23 cellular contexts compared by ENCODE assay signal in genomic region chr11:121420398-121420797, GRCh38. TPM values are rescaled to one million over a fixed set of nuclear protein-coding genes. Genes with fewer than 3 reads are reported as not detected.
A peak's percentile ranks its signal among the peaks of the same experiment; 100 is the strongest.
DNase-seq lines count a peak whose midpoint lies in the region; ATAC-seq and FAIRE-seq lines count a peak whose summit lies in the region.
"Had no signal": no experiment of that assay in that cellular context is flagged by ENCODE, and none has a peak within 500 bp of the region (broad histone marks: within the 10 kb centered on the region; RNA-seq: fewer than 3 reads in every experiment).

No MANE protein-coding gene starts in this region.

- peak overlapping the region; percentile 19 for H3K27ac Mint-ChIP-seq in activated naive CD4-positive, alpha-beta T cell treated with anti-CD3 and anti-CD28 coated beads for 36 hours
- peak overlapping the region; percentile 79 for H3K27ac Mint-ChIP-seq in T-helper 2 cell treated with Interferon-gamma antibody and Interleukin-4, amounts not matched to agents 5 μg/mL and 100 μg/mL, for 36 hours
- H3K27ac Mint-ChIP-seq in naive thymus-derived CD8-positive, alpha-beta T cell, result peak overlapping the region; percentile 7 to 95 (median 83)

- no peak overlapping the region for H3K4me3 Mint-ChIP-seq in activated naive CD4-positive, alpha-beta T cell treated with anti-CD3 and anti-CD28 coated beads for 36 hours
- H3K4me3 Mint-ChIP-seq in T-helper 2 cell treated with Interferon-gamma antibody and Interleukin-4, amounts not matched to agents 5 μg/mL and 100 μg/mL, for 36 hours, result peak overlapping the region; percentile 32
- peak overlapping the region in 6 of 10 donors; percentile 7 to 43 (median 19) for H3K4me3 Mint-ChIP-seq in naive thymus-derived CD8-positive, alpha-beta T cell
- H3K4me3 Mint-ChIP-seq: neural crest cell had no signal

- H3K4me1 Mint-ChIP-seq in activated naive CD4-positive, alpha-beta T cell treated with anti-CD3 and anti-CD28 coated beads for 36 hours (ENCODE audit: low read depth), result peaks cover 74% of the 10 kb centered on the region
- H3K4me1 Mint-ChIP-seq in T-helper 2 cell treated with Interferon-gamma antibody and Interleukin-4, amounts not matched to agents 5 μg/mL and 100 μg/mL, for 36 hours (ENCODE audit: low read depth), result peaks cover 68% of the 10 kb centered on the region
- H3K4me1 Mint-ChIP-seq in naive thymus-derived CD8-positive, alpha-beta T cell, result peaks cover 47 to 91% (median 87%) of the 10 kb centered on the region in 4 donors

- H3K9me3 Mint-ChIP-seq in activated naive CD4-positive, alpha-beta T cell treated with anti-CD3 and anti-CD28 coated beads for 36 hours, result peaks cover 6% of the 10 kb centered on the region
- no peaks in the 10 kb centered on the region for H3K9me3 Mint-ChIP-seq in T-helper 2 cell treated with Interferon-gamma antibody and Interleukin-4, amounts not matched to agents 5 μg/mL and 100 μg/mL, for 36 hours
- H3K9me3 Mint-ChIP-seq in naive thymus-derived CD8-positive, alpha-beta T cell, result peaks cover 0 to 3% (median 0%) of the 10 kb centered on the region in 9 donors
- H3K9me3 Mint-ChIP-seq: neural crest cell had no signal

- FAIRE-seq in GM19239 (lab: Jason Lieb, UNC), result peak; percentile 80
- FAIRE-seq: endometrium, islet of Langerhans had no signal

- intact Hi-C loops in activated naive CD4-positive, alpha-beta T cell treated with anti-CD3 and anti-CD28 coated beads for 36 hours (cut with micrococcal nuclease), result loop anchor here (1.0 to 10.0 kb wide), 2 partner anchors 99 to 436 kb away; no protein-coding TSS in a partner anchor

- no peaks in the 10 kb centered on the region for H3K27me3 Mint-ChIP-seq in activated naive CD4-positive, alpha-beta T cell treated with anti-CD3 and anti-CD28 coated beads for 36 hours (ENCODE audit: low read depth)
- no peaks in the 10 kb centered on the region for H3K27me3 Mint-ChIP-seq in T-helper 2 cell treated with Interferon-gamma antibody and Interleukin-4, amounts not matched to agents 5 μg/mL and 100 μg/mL, for 36 hours (ENCODE audit: low read depth)
- no peaks in the 10 kb centered on the region for H3K27me3 Mint-ChIP-seq in naive thymus-derived CD8-positive, alpha-beta T cell

- no peak for ATAC-seq in naive thymus-derived CD8-positive, alpha-beta T cell
- no peak for ATAC-seq in HG03039 (IDR thresholded peaks at IDR 0.05; ENCODE audit: unreplicated experiment)
- ATAC-seq: activated CD4-positive, CD25-positive, alpha-beta regulatory T cell treated with anti-CD3 and anti-CD28 coated beads, Interleukin-2, amount 50 U/mL, for 24 hours; right lobe of liver; Right ventricle myocardium inferior had no signal

- DNase-seq in activated naive CD4-positive, alpha-beta T cell treated with anti-CD3 and anti-CD28 coated beads for 36 hours, result peak; percentile 37
- no peak for DNase-seq in activated naive CD4-positive, alpha-beta T cell treated with anti-CD3 and anti-CD28 coated beads, Interleukin-2, amount 50 U/mL, for 16 hours
- DNase-seq in GM19239 (ENCODE audit: insufficient read length, low spot score) (no peak), ureter (ENCODE audit: low spot score) (no peak), islet precursor cell (no peak)
- DNase-seq in T-helper 2 cell treated with Interferon-gamma antibody and Interleukin-4, amounts not matched to agents 5 μg/mL and 100 μg/mL, for 36 hours (ENCODE audit: low spot score), result no peak
- DNase-seq in naive thymus-derived CD8-positive, alpha-beta T cell, result peak in 1 of 10 donors; percentile 22
- DNase-seq: BE2C; cortex of kidney; DMS 273 treated with DMSO at 0.1 percent for 48 hours; GOT3; NCI-H2081; NCI-H774; right lobe of liver; stimulated activated CD4-positive, alpha-beta T cell treated with anti-CD3 and anti-CD28 coated beads, Interleukin-12 subunit alpha, Interleukin-12 subunit beta, amount 100 ng/mL, for 4 hours; stimulated activated CD4-positive, alpha-beta T cell treated with anti-CD3 and anti-CD28 coated beads, Interleukin-4, amount 100 ng/mL, for 24 hours; stimulated activated naive CD4-positive, alpha-beta T cell had no signal

- POLR2A ChIA-PET in naive thymus-derived CD8-positive, alpha-beta T cell (lab: Charles Lee), result interaction anchor here (12.0 kb wide), 1 partner anchor 30 kb away, joined by 124 read pairs; the partner anchor contains the start of genes SORL1 and SORL1-AS1

- CTCF ChIA-PET in activated naive CD4-positive, alpha-beta T cell treated with anti-CD3 and anti-CD28 coated beads for 36 hours (lab: Charles Lee), result interaction anchor here (1.0 kb wide), 1 partner anchor 60 kb away, joined by 7 read pairs; no protein-coding TSS in a partner anchor

- H3K36me3 Mint-ChIP-seq in activated naive CD4-positive, alpha-beta T cell treated with anti-CD3 and anti-CD28 coated beads for 36 hours (ENCODE audit: low read depth), result no peaks in the 10 kb centered on the region
- peaks cover 2% of the 10 kb centered on the region for H3K36me3 Mint-ChIP-seq in T-helper 2 cell treated with Interferon-gamma antibody and Interleukin-4, amounts not matched to agents 5 μg/mL and 100 μg/mL, for 36 hours (ENCODE audit: low read depth)
- peaks cover 0 to 5% (median 0%) of the 10 kb centered on the region in 3 donors for H3K36me3 Mint-ChIP-seq in naive thymus-derived CD8-positive, alpha-beta T cell

RNA-seq across cellular contexts. Expression of gene SORL1, which starts 31.7 kb away (rescaled TPM):
- 10 to 100 TPM; 66.8 to 67.2 TPM for total RNA-seq in activated naive CD4-positive, alpha-beta T cell treated with anti-CD3 and anti-CD28 coated beads for 36 hours
- 100 to 1,000 TPM; 414 to 419 TPM for total RNA-seq in naive thymus-derived CD8-positive, alpha-beta T cell
- polyA plus RNA-seq in naive thymus-derived CD8-positive, alpha-beta T cell, result 100 to 1,000 TPM; 157 to 230 (median 158) TPM
- 134 TPM for total RNA-seq in ureter

Comparison
In these comparisons a context has a peak if more than half of its experiments do, and no peak if none do; other contexts are left out.
1. H3K27ac Mint-ChIP-seq: peak in every context shown above with its lines; median percentile 83 in naive thymus-derived CD8-positive, alpha-beta T cell; 79 in T-helper 2 cell treated with Interferon-gamma antibody and Interleukin-4, amounts not matched to agents 5 μg/mL and 100 μg/mL, for 36 hours; 19 in activated naive CD4-positive, alpha-beta T cell treated with anti-CD3 and anti-CD28 coated beads for 36 hours.